Comparison of ENCODE assay signal across 8 cellular contexts in the genomic region with DNA sequence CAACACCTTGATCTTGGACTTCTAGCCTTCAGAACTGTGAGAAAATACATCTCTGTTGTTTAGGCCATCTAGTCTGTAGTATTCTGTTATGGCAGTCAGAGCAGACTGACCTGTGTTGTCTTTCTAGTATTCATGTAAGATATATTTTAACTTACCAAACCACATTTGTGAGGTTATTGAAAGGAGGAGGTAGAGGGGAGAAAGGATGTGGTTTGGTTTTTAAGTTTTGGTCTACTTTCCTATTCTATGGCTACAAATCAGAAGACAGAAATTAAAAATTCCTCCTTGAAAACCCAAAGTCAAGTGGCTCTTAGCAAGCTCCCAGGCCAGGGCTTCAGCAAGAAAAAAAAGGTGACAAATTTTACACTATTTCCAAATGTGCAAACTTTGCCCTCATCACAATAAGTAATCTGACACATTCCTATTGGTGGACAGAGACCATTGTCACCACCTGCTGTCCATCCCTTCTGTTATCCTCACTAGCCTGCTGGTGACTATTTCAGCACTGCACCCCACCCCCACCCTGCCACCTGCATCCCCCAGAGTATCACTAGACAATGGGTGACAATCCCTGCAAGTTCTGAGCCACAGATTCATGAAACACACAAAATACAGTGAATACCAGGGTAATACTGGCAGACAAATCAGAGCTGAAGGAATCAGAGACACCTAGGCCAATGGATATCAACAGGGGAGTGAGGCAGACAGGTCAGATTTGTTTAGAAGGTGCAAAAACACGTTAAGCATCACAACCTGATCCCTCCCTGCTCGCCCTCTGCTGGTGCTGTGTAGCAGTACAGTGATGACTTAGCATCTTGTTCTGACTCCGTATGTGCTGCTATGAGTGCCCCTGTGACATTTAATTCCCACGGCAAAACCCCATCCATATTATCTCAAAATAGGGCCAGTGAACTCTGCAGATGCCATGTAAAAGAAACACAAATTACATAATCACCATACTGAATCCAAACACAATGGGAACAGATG.
DNase-seq lines count a peak whose midpoint lies in the region; ATAC-seq and TF ChIP-seq lines count a peak whose summit lies in the region.

No MANE protein-coding gene starts in this region.

- no peak overlapping the region for H3K27ac Mint-ChIP-seq in activated CD4-positive, alpha-beta T cell treated with anti-CD3 and anti-CD28 coated beads, Interleukin-2, amount 10 ng/mL, durations not matched to agents 24 days and 14 days
- H3K27ac Mint-ChIP-seq in endothelial cell (ENCODE audit: unreplicated experiment) (no peak overlapping the region), progenitor cell of endocrine pancreas (no peak overlapping the region)

- H3K36me3 ChIP-seq in KMS-11 (ENCODE audit: insufficient read depth): no peaks in the 10 kb centered on the region

- no peaks in the 10 kb centered on the region for H3K4me1 ChIP-seq in KMS-11 (ENCODE audit: low read depth, poor library complexity, severe bottlenecking)

- no peak overlapping the region for H3K4me3 ChIP-seq in KMS-11 (IDR thresholded peaks at IDR 0.05; ENCODE audit: insufficient read depth, low read depth, low read length)

- H2AFZ ChIP-seq in KMS-11 (ENCODE audit: low read depth): no peak overlapping the region

- peak overlapping the region; percentile 36 for H3K4me3 Mint-ChIP-seq in activated CD4-positive, alpha-beta T cell treated with anti-CD3 and anti-CD28 coated beads, Interleukin-2, amount 10 ng/mL, durations not matched to agents 24 days and 14 days
- H3K4me3 Mint-ChIP-seq in endothelial cell (ENCODE audit: unreplicated experiment) (no peak overlapping the region), progenitor cell of endocrine pancreas (ENCODE audit: low read depth) (no peak overlapping the region)

- peaks cover 5% of the 10 kb centered on the region for H3K9me3 Mint-ChIP-seq in activated CD4-positive, alpha-beta T cell treated with anti-CD3 and anti-CD28 coated beads, Interleukin-2, amount 10 ng/mL, durations not matched to agents 24 days and 14 days
- H3K9me3 Mint-ChIP-seq in endothelial cell (ENCODE audit: unreplicated experiment) (no peaks in the 10 kb centered on the region), progenitor cell of endocrine pancreas (ENCODE audit: low read depth) (peaks cover 16% of the 10 kb centered on the region)

- intact Hi-C loops in activated CD4-positive, alpha-beta T cell treated with anti-CD3 and anti-CD28 coated beads, Interleukin-2, amount 10 ng/mL, durations not matched to agents 24 days and 14 days (cut with micrococcal nuclease): loop anchor here (1.0 to 2.0 kb wide), 2 partner anchors 33 to 115 kb away; no protein-coding TSS in a partner anchor

- peaks cover 22% of the 10 kb centered on the region for H3K4me1 Mint-ChIP-seq in activated CD4-positive, alpha-beta T cell treated with anti-CD3 and anti-CD28 coated beads, Interleukin-2, amount 10 ng/mL, durations not matched to agents 24 days and 14 days
- H3K4me1 Mint-ChIP-seq in endothelial cell (ENCODE audit: unreplicated experiment) (no peaks in the 10 kb centered on the region), progenitor cell of endocrine pancreas (ENCODE audit: low read depth) (no peaks in the 10 kb centered on the region)

- H3K4me2 ChIP-seq in KMS-11: no peak overlapping the region

- peak; percentile 84 for DNase-seq in activated CD4-positive, alpha-beta T cell treated with anti-CD3 and anti-CD28 coated beads, Interleukin-2, amount 10 ng/mL, durations not matched to agents 24 days and 14 days
- peak; percentile 53 for DNase-seq in endothelial cell (ENCODE audit: low spot score)
- DNase-seq in progenitor cell of endocrine pancreas (ENCODE audit: low spot score, unreplicated experiment): peak; percentile 21
- DNase-seq in KG1 (lab: John Stamatoyannopoulos, UW): no peak

- H3K79me2 ChIP-seq in KMS-11 (ENCODE audit: insufficient read depth, low read depth): no peaks in the 10 kb centered on the region

- H3K27me3 ChIP-seq in KMS-11 (ENCODE audit: insufficient read depth, low read depth): no peaks in the 10 kb centered on the region

- no peaks in the 10 kb centered on the region for H3K27me3 Mint-ChIP-seq in activated CD4-positive, alpha-beta T cell treated with anti-CD3 and anti-CD28 coated beads, Interleukin-2, amount 10 ng/mL, durations not matched to agents 24 days and 14 days
- H3K27me3 Mint-ChIP-seq in endothelial cell (ENCODE audit: unreplicated experiment): peaks cover 7% of the 10 kb centered on the region
- no peaks in the 10 kb centered on the region for H3K27me3 Mint-ChIP-seq in progenitor cell of endocrine pancreas

- ATAC-seq in GM21619 (IDR thresholded peaks at IDR 0.05; ENCODE audit: unreplicated experiment) (peak; percentile 90), HG02970 (IDR thresholded peaks at IDR 0.05; ENCODE audit: low FRiP score, unreplicated experiment) (no peak)

- no peak overlapping the region for H3K27ac ChIP-seq in KMS-11

- peaks cover 71% of the 10 kb centered on the region for H3K36me3 Mint-ChIP-seq in activated CD4-positive, alpha-beta T cell treated with anti-CD3 and anti-CD28 coated beads, Interleukin-2, amount 10 ng/mL, durations not matched to agents 24 days and 14 days (ENCODE audit: low read depth)
- H3K36me3 Mint-ChIP-seq in endothelial cell (ENCODE audit: low read depth, unreplicated experiment) (peaks cover 11% of the 10 kb centered on the region), progenitor cell of endocrine pancreas (ENCODE audit: insufficient read depth) (peaks cover 27% of the 10 kb centered on the region)

- no peak overlapping the region for H3K9ac ChIP-seq in KMS-11

- no peaks in the 10 kb centered on the region for H4K20me1 ChIP-seq in KMS-11 (ENCODE audit: insufficient read depth)

- TF ChIP-seq CTCF in GM12873 (IDR thresholded peaks at IDR 0.05; ENCODE audit: insufficient read depth, low read depth, low read length, missing control alignments): peak; percentile 89
- peak; percentile 39 for TF ChIP-seq CTCF in KMS-11 (conservative IDR thresholded peaks at IDR 0.05; ENCODE audit: low read depth, low read length)
- peak; percentile 66 for TF ChIP-seq CTCF in endothelial cell (IDR thresholded peaks at IDR 0.05; ENCODE audit: unreplicated experiment)
- TF ChIP-seq CTCF in progenitor cell of endocrine pancreas (IDR thresholded peaks at IDR 0.05; ENCODE audit: unreplicated experiment): peak; percentile 64

Comparison
In these comparisons a context has a peak if more than half of its experiments do, and no peak if none do; other contexts are left out.
1. CTCF ChIP-seq: peak in every context shown above with its lines; median percentile 89 in GM12873; 66 in endothelial cell; 64 in progenitor cell of endocrine pancreas; 39 in KMS-11.